In genomic region chr9:11946521-11946920, GRCh38 we compare ENCODE assay signal across 16 cellular contexts.
"Had no signal": no experiment of that assay in that cellular context is flagged by ENCODE, and none has a peak within 500 bp of the region (broad histone marks: within the 10 kb centered on the region; RNA-seq: fewer than 3 reads in every experiment).

No MANE protein-coding gene starts in this region.

- H3K4me1 Mint-ChIP-seq: activated T-helper 17 cell treated with anti-CD3 and anti-CD28 coated beads, Interleukin-2, amount 50 U/mL, for 72 hours; memory B cell; nephron progenitor cell had no signal

- H3K27ac Mint-ChIP-seq: activated T-helper 17 cell treated with anti-CD3 and anti-CD28 coated beads, Interleukin-2, amount 50 U/mL, for 72 hours; memory B cell; nephron progenitor cell; T-helper 1 cell treated with Interleukin-12 subunit alpha and Interleukin-12 subunit beta and Interleukin-4 antibody, amounts not matched to agents 30 μg/mL and 1 μg/mL, for 36 hours had no signal

- H3K4me3 Mint-ChIP-seq: activated T-helper 17 cell treated with anti-CD3 and anti-CD28 coated beads, Interleukin-2, amount 50 U/mL, for 72 hours; memory B cell; nephron progenitor cell; T-helper 1 cell treated with Interleukin-12 subunit alpha and Interleukin-12 subunit beta and Interleukin-4 antibody, amounts not matched to agents 30 μg/mL and 1 μg/mL, for 36 hours had no signal

- H3K36me3 Mint-ChIP-seq: memory B cell had no signal

- H3K27me3 Mint-ChIP-seq: activated T-helper 17 cell treated with anti-CD3 and anti-CD28 coated beads, Interleukin-2, amount 50 U/mL, for 72 hours; memory B cell had no signal

- DNase-seq: activated CD4-positive, alpha-beta T cell treated with anti-CD3 and anti-CD28 coated beads, Interleukin-2, amount 50 U/mL, for 1 hour; activated CD4-positive, CD25-positive, alpha-beta regulatory T cell; activated naive CD4-positive, alpha-beta T cell treated with anti-CD3 and anti-CD28 coated beads, Interleukin-2, amount 50 U/mL, for 16 hours; activated T-cell treated with anti-CD3 and anti-CD28 coated beads for 4 hours; amygdala; foreskin keratinocyte; left ventricle myocardium inferior; nephron progenitor cell; right lobe of liver; stimulated activated CD4-positive, alpha-beta T cell treated with anti-CD3 and anti-CD28 coated beads, Interleukin-2, amount 100 ng/mL, for 48 hours; stimulated activated naive CD8-positive, alpha-beta T cell treated with anti-CD3 and anti-CD28 coated beads, Interleukin-15, Interleukin-2, amounts not matched to agents 100 U/mL and 50 U/mL, for 24 hours; upper lobe of right lung had no signal

- ATAC-seq: activated T-helper 17 cell treated with anti-CD3 and anti-CD28 coated beads, Interleukin-2, amount 50 U/mL, for 72 hours; foreskin keratinocyte; right lobe of liver; SK-N-SH treated with all-trans-retinoic acid at 6 μM for 48 hours; stimulated activated naive CD8-positive, alpha-beta T cell treated with anti-CD3 and anti-CD28 coated beads, Interleukin-15, Interleukin-2, amounts not matched to agents 100 U/mL and 50 U/mL, for 24 hours; upper lobe of right lung had no signal
